In genomic region chr4:17633600-17633999, GRCh38 we compare ENCODE assay signal across 28 cellular contexts.
"Had no signal": no experiment of that assay in that cellular context is flagged by ENCODE, and none has a peak within 500 bp of the region (broad histone marks: within the 10 kb centered on the region; RNA-seq: fewer than 3 reads in every experiment).

No MANE protein-coding gene starts in this region.

- H3K27ac ChIP-seq: coronary artery, epithelial cell of prostate, esophagus squamous epithelium, heart right ventricle, lower lobe of right lung had no signal

- H3K4me3 Mint-ChIP-seq: effector memory CD8-positive, alpha-beta T cell; endodermal cell; mesothelial cell of epicardium had no signal

- H3K27me3 ChIP-seq: dorsolateral prefrontal cortex, esophagus squamous epithelium, gastrocnemius medialis, heart right ventricle had no signal

- H3K9me3 ChIP-seq: esophagus squamous epithelium, gastrocnemius medialis, heart right ventricle, lower lobe of right lung, mucosa of descending colon had no signal

- H3K4me3 ChIP-seq: coronary artery, dorsolateral prefrontal cortex, esophagus squamous epithelium, gastrocnemius medialis, heart right ventricle, lower lobe of right lung, mucosa of descending colon had no signal

- DNase-seq: dermis blood vessel endothelial cell; dorsolateral prefrontal cortex; effector CD4-positive, alpha-beta T cell; effector memory CD8-positive, alpha-beta T cell; endodermal cell; erythroblast; esophagus squamous epithelium; foreskin fibroblast; foreskin melanocyte; gastrocnemius medialis; glutamatergic neuron; heart right ventricle; hippocampal formation; kidney glomerular epithelial cell; left colon; left ventricle myocardium superior; lower lobe of right lung; mesendoderm; mucosa of descending colon had no signal

- FAIRE-seq: colon, endometrium, islet of Langerhans, keratinocyte had no signal

- H3K9me3 Mint-ChIP-seq: effector memory CD8-positive, alpha-beta T cell; endodermal cell; mesothelial cell of epicardium had no signal

- ATAC-seq: effector memory CD8-positive, alpha-beta T cell; esophagus mucosa; gastrocnemius medialis; heart right ventricle; left colon; left lobe of liver; left ventricle myocardium superior; lower lobe of right lung; mucosa of descending colon had no signal

- H3K4me1 Mint-ChIP-seq: endodermal cell, mesothelial cell of epicardium had no signal

- H3K27me3 Mint-ChIP-seq: effector memory CD8-positive, alpha-beta T cell had no signal

- H3K27ac Mint-ChIP-seq: endodermal cell, mesothelial cell of epicardium had no signal
